ENCODE assay signal across 21 cellular contexts in the genomic region with DNA sequence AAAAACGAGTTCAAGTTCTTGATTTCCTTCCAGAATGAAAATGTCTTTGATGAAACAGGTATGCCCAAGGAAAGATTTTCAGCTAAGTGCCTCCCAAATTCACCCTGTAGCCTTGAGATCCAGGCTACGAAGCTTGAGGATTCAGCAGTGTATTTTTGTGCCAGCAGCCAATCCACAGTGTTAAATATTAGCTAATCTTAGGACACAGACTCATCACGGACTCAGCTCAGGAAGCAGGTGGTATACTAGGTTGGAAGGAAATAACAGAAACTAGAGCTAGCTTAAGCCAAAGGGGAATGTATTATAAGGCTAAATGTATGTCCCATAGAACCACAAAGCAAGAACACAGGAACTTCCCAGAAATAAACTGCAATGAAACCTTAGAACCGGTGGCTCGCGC.
"Had no signal": no experiment of that assay in that cellular context is flagged by ENCODE, and none has a peak within 500 bp of the region (broad histone marks: within the 10 kb centered on the region; RNA-seq: fewer than 3 reads in every experiment).

No MANE protein-coding gene starts in this region.

- H3K9ac ChIP-seq: neural progenitor cell had no signal

- H3K36me3 Mint-ChIP-seq: activated naive CD8-positive, alpha-beta T cell treated with anti-CD3 and anti-CD28 coated beads for 36 hours; neural progenitor cell; WTC11 had no signal

- H3K27me3 Mint-ChIP-seq: activated CD4-positive, alpha-beta T cell treated with anti-CD3 and anti-CD28 coated beads for 36 hours; activated naive CD8-positive, alpha-beta T cell treated with anti-CD3 and anti-CD28 coated beads for 36 hours; effector memory CD8-positive, alpha-beta T cell had no signal

- H3K27ac Mint-ChIP-seq: activated CD4-positive, alpha-beta T cell treated with anti-CD3 and anti-CD28 coated beads for 36 hours; activated naive CD8-positive, alpha-beta T cell treated with anti-CD3 and anti-CD28 coated beads for 36 hours; activated T-helper 1 cell treated with anti-CD3 and anti-CD28 coated beads, Interleukin-12 subunit alpha, Interleukin-12 subunit beta, Interleukin-2, Interleukin-4 antibody, amounts not matched to agents 30 ng/mL and 10 ng/mL and 1 ng/mL, durations not matched to agents 14 hours and 24 hours and 36 hours; effector memory CD8-positive, alpha-beta T cell; naive thymus-derived CD4-positive, alpha-beta T cell; neural progenitor cell; T-helper 2 cell treated with Interferon-gamma antibody and Interleukin-4, amounts not matched to agents 5 μg/mL and 100 μg/mL, for 36 hours; WTC11 had no signal

- H3K27ac ChIP-seq: hepatocyte, neural progenitor cell, prostate gland, skin epidermis, transverse colon, uterus had no signal

- H3K4me3 Mint-ChIP-seq: activated CD4-positive, alpha-beta T cell treated with anti-CD3 and anti-CD28 coated beads for 36 hours; activated naive CD8-positive, alpha-beta T cell treated with anti-CD3 and anti-CD28 coated beads for 36 hours; activated T-helper 1 cell treated with anti-CD3 and anti-CD28 coated beads, Interleukin-12 subunit alpha, Interleukin-12 subunit beta, Interleukin-2, Interleukin-4 antibody, amounts not matched to agents 30 ng/mL and 10 ng/mL and 1 ng/mL, durations not matched to agents 14 hours and 24 hours and 36 hours; effector memory CD8-positive, alpha-beta T cell; naive thymus-derived CD4-positive, alpha-beta T cell; neural progenitor cell; T-helper 2 cell treated with Interferon-gamma antibody and Interleukin-4, amounts not matched to agents 5 μg/mL and 100 μg/mL, for 36 hours; WTC11 had no signal

- H3K4me1 ChIP-seq: neural progenitor cell, prostate gland, transverse colon, uterus had no signal

- DNase-seq: activated CD4-positive, alpha-beta T cell treated with anti-CD3 and anti-CD28 coated beads for 36 hours; activated CD4-positive, alpha-beta T cell treated with anti-CD3 and anti-CD28 coated beads, Interleukin-2, amount 50 U/mL, for 48 hours; activated gamma-delta T cell treated with Interleukin-2 at 50 U/mL for 16 hours; activated naive CD8-positive, alpha-beta T cell treated with anti-CD3 and anti-CD28 coated beads for 36 hours; activated T-cell treated with anti-CD3 and anti-CD28 coated beads for 4 hours; amniotic stem cell; effector memory CD8-positive, alpha-beta T cell; naive thymus-derived CD4-positive, alpha-beta T cell; right cardiac atrium; stimulated activated naive CD8-positive, alpha-beta T cell treated with anti-CD3 and anti-CD28 coated beads, Interleukin-15, Interleukin-2, amounts not matched to agents 100 U/mL and 50 U/mL, for 24 hours; transverse colon; uterus had no signal

- H3K4me1 Mint-ChIP-seq: activated CD4-positive, alpha-beta T cell treated with anti-CD3 and anti-CD28 coated beads for 36 hours; activated naive CD8-positive, alpha-beta T cell treated with anti-CD3 and anti-CD28 coated beads for 36 hours; neural progenitor cell; WTC11 had no signal

- ATAC-seq: activated CD4-positive, alpha-beta T cell treated with anti-CD3 and anti-CD28 coated beads for 36 hours; effector memory CD8-positive, alpha-beta T cell; naive thymus-derived CD4-positive, alpha-beta T cell; right cardiac atrium; stimulated activated naive CD8-positive, alpha-beta T cell treated with anti-CD3 and anti-CD28 coated beads, Interleukin-15, Interleukin-2, amounts not matched to agents 100 U/mL and 50 U/mL, for 24 hours; WTC11 had no signal

- H3K36me3 ChIP-seq: neural progenitor cell, prostate gland, transverse colon, uterus had no signal

- H3K9me3 ChIP-seq: prostate gland, transverse colon, uterus had no signal

- FAIRE-seq: islet of Langerhans, TTC549 had no signal

- H3K27me3 ChIP-seq: neural progenitor cell, uterus had no signal

- H3K4me3 ChIP-seq: hepatocyte, neural progenitor cell, prostate gland, skin epidermis, transverse colon, uterus had no signal

- H3K79me2 ChIP-seq: hepatocyte had no signal

- H2AFZ ChIP-seq: hepatocyte, neural progenitor cell had no signal

- H3K9me3 Mint-ChIP-seq: activated naive CD8-positive, alpha-beta T cell treated with anti-CD3 and anti-CD28 coated beads for 36 hours; activated T-helper 1 cell treated with anti-CD3 and anti-CD28 coated beads, Interleukin-12 subunit alpha, Interleukin-12 subunit beta, Interleukin-2, Interleukin-4 antibody, amounts not matched to agents 30 ng/mL and 10 ng/mL and 1 ng/mL, durations not matched to agents 14 hours and 24 hours and 36 hours; effector memory CD8-positive, alpha-beta T cell; naive thymus-derived CD4-positive, alpha-beta T cell; neural progenitor cell; T-helper 2 cell treated with Interferon-gamma antibody and Interleukin-4, amounts not matched to agents 5 μg/mL and 100 μg/mL, for 36 hours; WTC11 had no signal

- H3K4me2 ChIP-seq: hepatocyte, neural progenitor cell had no signal
